In the genomic region with DNA sequence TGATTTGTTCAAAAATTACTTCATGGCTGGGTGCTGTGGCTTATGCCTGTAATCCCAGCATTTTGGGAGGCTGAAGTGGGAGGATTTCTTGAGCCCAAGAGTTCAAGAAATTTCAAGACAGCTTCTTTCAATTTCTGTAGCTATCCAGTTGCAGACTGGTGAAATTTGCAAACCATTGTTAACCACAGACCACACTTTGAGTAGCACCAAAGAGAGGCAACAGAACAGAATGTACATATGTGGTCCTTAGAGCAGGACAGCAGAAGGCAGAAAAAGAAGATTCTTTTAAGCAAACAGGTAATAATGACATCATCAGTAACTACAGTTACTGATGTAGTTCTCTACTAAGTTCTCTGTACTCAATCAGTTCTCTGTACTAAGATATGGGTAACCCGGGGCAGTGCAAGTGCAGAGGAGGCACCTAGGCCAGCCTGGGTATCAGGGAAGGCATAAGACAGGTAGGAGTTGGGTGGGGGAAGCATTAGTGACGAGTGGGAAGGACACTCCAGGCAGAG, we compare ENCODE assay signal across 29 cellular contexts. TPM values are rescaled to one million over a fixed set of nuclear protein-coding genes. Genes with fewer than 3 reads are reported as not detected.
DNase-seq lines count a peak whose midpoint lies in the region; ATAC-seq, FAIRE-seq and TF ChIP-seq lines count a peak whose summit lies in the region.
"Had no signal": no experiment of that assay in that cellular context is flagged by ENCODE, and none has a peak within 500 bp of the region (broad histone marks: within the 10 kb centered on the region; RNA-seq: fewer than 3 reads in every experiment).

No MANE protein-coding gene starts in this region.

- H3K9me3 ChIP-seq in HepG2 (ENCODE audit: low read length) (no peaks in the 10 kb centered on the region), right lobe of liver (no peaks in the 10 kb centered on the region), WERI-Rb-1 (ENCODE audit: severe bottlenecking) (no peaks in the 10 kb centered on the region)
- H3K9me3 ChIP-seq in CD4-positive, alpha-beta T cell (ENCODE audit: control insufficient read depth, low read length), result no peaks in the 10 kb centered on the region

- H3K36me3 ChIP-seq in HepG2 (replicated peaks in 1 of 2; ENCODE audit: control insufficient read depth in 1 of 2, insufficient read depth in 2 of 2, low read length in 2 of 2), result no peaks in the 10 kb centered on the region
- H3K36me3 ChIP-seq in right lobe of liver, result no peaks in the 10 kb centered on the region
- no peaks in the 10 kb centered on the region for H3K36me3 ChIP-seq in WERI-Rb-1

- no peaks in the 10 kb centered on the region for H3K79me2 ChIP-seq in HepG2 (ENCODE audit: insufficient read depth, low read length)

- H3K27me3 ChIP-seq in HepG2 (ENCODE audit: control insufficient read depth in 1 of 2, insufficient read depth in 2 of 2, low read length in 2 of 2), result peaks cover 1 to 20% of the 10 kb centered on the region in 2 experiments; a peak in 3 of 5 replicates
- no peaks in the 10 kb centered on the region for H3K27me3 ChIP-seq in right lobe of liver
- no peaks in the 10 kb centered on the region for H3K27me3 ChIP-seq in WERI-Rb-1 (ENCODE audit: insufficient read depth, low read depth, severe bottlenecking)
- H3K27me3 ChIP-seq in CD4-positive, alpha-beta T cell (ENCODE audit: control insufficient read depth, insufficient read depth, low read length), result peaks cover 2% of the 10 kb centered on the region

- no peak overlapping the region for H3K4me3 Mint-ChIP-seq in CD4-positive, alpha-beta T cell
- H3K4me3 Mint-ChIP-seq: CD8-positive, alpha-beta memory T cell; IgD-negative memory B cell had no signal

- ATAC-seq in HepG2 (no peak), right lobe of liver (no peak), HG03108 (IDR thresholded peaks at IDR 0.05; ENCODE audit: unreplicated experiment) (no peak)
- ATAC-seq in CD4-positive, alpha-beta T cell (ENCODE audit: poor library complexity), result no peak

- no peaks in the 10 kb centered on the region for H3K9me3 Mint-ChIP-seq in CD4-positive, alpha-beta T cell
- H3K9me3 Mint-ChIP-seq: CD8-positive, alpha-beta memory T cell; IgD-negative memory B cell had no signal

- H3K4me1 ChIP-seq in HepG2 (ENCODE audit: insufficient read depth, low read length), result peaks cover 4% of the 10 kb centered on the region; the same call in 1 of the 2 replicates
- H3K4me1 ChIP-seq in right lobe of liver, result no peaks in the 10 kb centered on the region

- no peak overlapping the region for H3K4me2 ChIP-seq in HepG2 (ENCODE audit: low read depth, low read length)
- H3K4me2 ChIP-seq: PC-9 had no signal

- H3K4me1 Mint-ChIP-seq in CD4-positive, alpha-beta T cell (ENCODE audit: low read depth), result no peaks in the 10 kb centered on the region
- H3K4me1 Mint-ChIP-seq: CD8-positive, alpha-beta memory T cell had no signal

- no peaks in the 10 kb centered on the region for H3K36me3 Mint-ChIP-seq in CD4-positive, alpha-beta T cell (ENCODE audit: low read depth)
- H3K36me3 Mint-ChIP-seq: CD8-positive, alpha-beta memory T cell had no signal

- no peak overlapping the region for H3K27ac Mint-ChIP-seq in CD4-positive, alpha-beta T cell
- H3K27ac Mint-ChIP-seq: CD8-positive, alpha-beta memory T cell had no signal

- no peak for TF ChIP-seq EP300 in HepG2 (IDR thresholded peaks at IDR 0.05; ENCODE audit: low read depth in 2 of 2, low read length in 2 of 2)
- no peak for TF ChIP-seq EP300 in HepG2 (CRISPR knock-in tag; IDR thresholded peaks at IDR 0.05; ENCODE audit: borderline replicate concordance)

- no TSS peak for BruUV-seq in HepG2 (replicated peaks; lab: Mats Ljungman, UMichigan)

- H3K9ac ChIP-seq in HepG2 (ENCODE audit: insufficient read depth, low read depth, low read length), result no peak overlapping the region

- no peaks in the 10 kb centered on the region for H4K20me1 ChIP-seq in HepG2 (ENCODE audit: insufficient read depth, low read length)

- no peak for TF ChIP-seq CTCF in HepG2 (CRISPR knock-in tag; IDR thresholded peaks at IDR 0.05)
- no peak for TF ChIP-seq CTCF in right lobe of liver (IDR thresholded peaks at IDR 0.05)
- no peak for TF ChIP-seq CTCF in WERI-Rb-1 (IDR thresholded peaks at IDR 0.05; ENCODE audit: low read depth, low read length)
- TF ChIP-seq CTCF in fibroblast of mammary gland (conservative IDR thresholded peaks at IDR 0.05; ENCODE audit: control insufficient read depth, insufficient read depth, low read depth, low read length), result no peak
- TF ChIP-seq CTCF in CD4-positive, alpha-beta T cell (IDR thresholded peaks at IDR 0.05), result no peak

- H3K27ac ChIP-seq in HepG2 (ENCODE audit: extremely low read length, insufficient read depth, low read length), result no peak overlapping the region
- no peak overlapping the region for H3K27ac ChIP-seq in right lobe of liver
- peak overlapping the region; percentile 27 for H3K27ac ChIP-seq in WERI-Rb-1
- no peak overlapping the region for H3K27ac ChIP-seq in CD4-positive, alpha-beta T cell (ENCODE audit: low read depth, low read length)
- H3K27ac ChIP-seq: PC-9, RWPE1, SK-N-MC had no signal

- H3K4me3 ChIP-seq in HepG2 (replicated peaks in 1 of 3; ENCODE audit: insufficient read depth in 1 of 3, low read depth in 2 of 3, low read length in 3 of 3) (no peak overlapping the region), right lobe of liver (no peak overlapping the region), WERI-Rb-1 (ENCODE audit: low read depth, low read length) (no peak overlapping the region), fibroblast of mammary gland (ENCODE audit: control insufficient read depth, low read depth, low read length) (no peak overlapping the region)
- H3K4me3 ChIP-seq: PC-9, SK-N-MC had no signal

- 0% methylated on average over 2 of the region's 2 CpGs for WGBS in HepG2 (ENCODE audit: low lambda C conversion rate)
- WGBS in right lobe of liver (ENCODE audit: insufficient coverage, low coverage, low lambda C conversion rate, missing lambda C conversion rate), result 64% methylated on average over 2 of the region's 2 CpGs

- CTCF ChIA-PET in HepG2 (lab: Yijun Ruan, JAX; ENCODE audit: low intra/inter-chr PET ratio, low total read pairs), result no interaction called here
- CTCF ChIA-PET in CD4-positive, alpha-beta T cell (lab: Charles Lee), result no interaction called here

- H2AFZ ChIP-seq in HepG2 (ENCODE audit: low read length), result no peak overlapping the region
- H2AFZ ChIP-seq: PC-9 had no signal

- no peak for TF ChIP-seq RAD21 in HepG2 (CRISPR knock-in tag; IDR thresholded peaks at IDR 0.05)

- in situ Hi-C loops in HepG2 (cut with HindIII; ENCODE audit: extremely low pct_ligation_motif_present, low pct_unique_long_range_greater_than_20kb), result no loop called here

- peaks cover 3% of the 10 kb centered on the region for H3K27me3 Mint-ChIP-seq in CD4-positive, alpha-beta T cell

- TF ChIP-seq POLR2A in HepG2 (IDR thresholded peaks at IDR 0.05; ENCODE audit: insufficient read depth in 1 of 2, low read depth in 2 of 2, low read length in 2 of 2) (no peak), right lobe of liver (IDR thresholded peaks at IDR 0.05) (no peak)

- POLR2A ChIA-PET in HepG2 (lab: Yijun Ruan, JAX), result no interaction called here
- POLR2A ChIA-PET in CD4-positive, alpha-beta T cell (lab: Charles Lee), result no interaction called here

- intact Hi-C loops in HepG2 (cut with micrococcal nuclease; ENCODE audit: unreplicated experiment), result no loop called here
- intact Hi-C loops in right lobe of liver (cut with DNase I), result no loop called here
- intact Hi-C loops in CD4-positive, alpha-beta T cell (cut with DNase I, micrococcal nuclease), result no loop called here

- DNase-seq in HepG2 (ENCODE audit: low spot score), result no peak
- DNase-seq in right lobe of liver, result no peak
- no peak for DNase-seq in WERI-Rb-1
- peak; percentile 5 for DNase-seq in fibroblast of mammary gland (ENCODE audit: low read depth)
- DNase-seq in CD4-positive, alpha-beta T cell, result no peak
- no peak for DNase-seq in KG1 (lab: John Stamatoyannopoulos, UW)
- DNase-seq: 8988T; AML-193; C1 segment of cervical spinal cord; Calu3; CD8-positive, alpha-beta memory T cell; DMS153; Kasumi-1; MM.1S; NCI-H1092; NCI-H1436; NCI-H187 treated with DMSO at 0.1 percent for 48 hours; NCI-H2107; NCI-H446 treated with DMSO at 0.1 percent for 48 hours; NCI-H526 treated with DMSO at 0.1 percent for 48 hours; PC-9; SHP77 treated with DMSO at 0.1 percent for 48 hours; SW 1271 had no signal

- FAIRE-seq in HepG2 (lab: Jason Lieb, UNC), result no peak

RNA-seq across cellular contexts. Expression of a gene that starts 5.5 kb away (rescaled TPM):
- total RNA-seq in HepG2 (2016; rRNA removed; fragmentation: Illumina TruSeq; extraction: Trizol) (not detected in 2 replicates), right lobe of liver (not detected)
- total RNA-seq in HepG2 (2016; cell fraction: cytosol; rRNA removed; fragmentation: Illumina TruSeq; extraction: Trizol; ENCODE audit: low read depth), result not detected in 2 replicates
- total RNA-seq in HepG2 (2016; cell fraction: insoluble cytoplasmic fraction; rRNA removed; fragmentation: Illumina TruSeq; extraction: Trizol), result not detected in 2 replicates
- not detected in 2 replicates for total RNA-seq in HepG2 (2016; cell fraction: membrane; rRNA removed; fragmentation: Illumina TruSeq; extraction: Trizol)
- total RNA-seq in HepG2 (2016; cell fraction: nucleus; rRNA removed; fragmentation: Illumina TruSeq; extraction: Trizol), result not detected in 2 replicates
- polyA plus RNA-seq in HepG2 (2011; rRNA removed), result not detected in 2 replicates
- polyA plus RNA-seq in HepG2 (2011; cell fraction: cytosol; rRNA removed), result not detected in 2 replicates
- not detected in 2 replicates for polyA plus RNA-seq in HepG2 (2011; cell fraction: nucleus; rRNA removed)
- not detected in 2 replicates for polyA plus RNA-seq in HepG2 (2012)
- polyA plus RNA-seq in HepG2 (2016; cell fraction: cytosol; fragmentation: Illumina TruSeq; extraction: Trizol; ENCODE audit: low read depth), result not detected in 2 replicates
- polyA plus RNA-seq in HepG2 (2016; cell fraction: insoluble cytoplasmic fraction; fragmentation: Illumina TruSeq; extraction: Trizol; ENCODE audit: low read depth), result not detected in 2 replicates
- polyA plus RNA-seq in HepG2 (2016; cell fraction: membrane; fragmentation: Illumina TruSeq; extraction: Trizol; ENCODE audit: low read depth), result not detected in 2 replicates
- polyA plus RNA-seq in HepG2 (2016; cell fraction: nucleus; fragmentation: Illumina TruSeq; extraction: Trizol; ENCODE audit: insufficient read depth, low read depth), result not detected in 2 replicates
- polyA minus RNA-seq in HepG2 (2011; rRNA and poly(A)+ RNA removed; ENCODE audit: low replicate concordance), result 0.96 TPM in 1 of 2 replicates, not detected in the other
- polyA minus RNA-seq in HepG2 (2011; cell fraction: cytosol; rRNA and poly(A)+ RNA removed), result not detected in 2 replicates
- not detected in 2 replicates for polyA minus RNA-seq in HepG2 (2011; cell fraction: nucleus; rRNA and poly(A)+ RNA removed)
- total RNA-seq in CD4-positive, alpha-beta T cell, result not detected
- total RNA-seq: Calu3; CD8-positive, alpha-beta memory T cell; G401; H4; PC-9 had no signal
- polyA plus RNA-seq: CD8-positive, alpha-beta memory T cell; IgD-negative memory B cell had no signal

RNA-seq across cellular contexts. Expression of a gene that starts 28.3 kb away (rescaled TPM):
- total RNA-seq in HepG2 (2016; rRNA removed; fragmentation: Illumina TruSeq; extraction: Trizol) (not detected in 2 replicates), right lobe of liver (not detected)
- total RNA-seq in HepG2 (2016; cell fraction: cytosol; rRNA removed; fragmentation: Illumina TruSeq; extraction: Trizol; ENCODE audit: low read depth), result not detected in 2 replicates
- not detected in 2 replicates for total RNA-seq in HepG2 (2016; cell fraction: insoluble cytoplasmic fraction; rRNA removed; fragmentation: Illumina TruSeq; extraction: Trizol)
- not detected in 2 replicates for total RNA-seq in HepG2 (2016; cell fraction: membrane; rRNA removed; fragmentation: Illumina TruSeq; extraction: Trizol)
- total RNA-seq in HepG2 (2016; cell fraction: nucleus; rRNA removed; fragmentation: Illumina TruSeq; extraction: Trizol), result not detected in 2 replicates
- polyA plus RNA-seq in HepG2 (2011; rRNA removed), result not detected in 2 replicates
- polyA plus RNA-seq in HepG2 (2011; cell fraction: cytosol; rRNA removed), result not detected in 2 replicates
- polyA plus RNA-seq in HepG2 (2011; cell fraction: nucleus; rRNA removed), result not detected in 2 replicates
- not detected in 2 replicates for polyA plus RNA-seq in HepG2 (2012)
- not detected in 2 replicates for polyA plus RNA-seq in HepG2 (2016; cell fraction: cytosol; fragmentation: Illumina TruSeq; extraction: Trizol; ENCODE audit: low read depth)
- polyA plus RNA-seq in HepG2 (2016; cell fraction: insoluble cytoplasmic fraction; fragmentation: Illumina TruSeq; extraction: Trizol; ENCODE audit: low read depth), result not detected in 2 replicates
- polyA plus RNA-seq in HepG2 (2016; cell fraction: membrane; fragmentation: Illumina TruSeq; extraction: Trizol; ENCODE audit: low read depth), result not detected in 2 replicates
- polyA plus RNA-seq in HepG2 (2016; cell fraction: nucleus; fragmentation: Illumina TruSeq; extraction: Trizol; ENCODE audit: insufficient read depth, low read depth), result not detected in 2 replicates
- 0.19 TPM in 1 of 2 replicates, not detected in the other for polyA minus RNA-seq in HepG2 (2011; rRNA and poly(A)+ RNA removed; ENCODE audit: low replicate concordance)
- not detected in 2 replicates for polyA minus RNA-seq in HepG2 (2011; cell fraction: cytosol; rRNA and poly(A)+ RNA removed)
- not detected in 2 replicates for polyA minus RNA-seq in HepG2 (2011; cell fraction: nucleus; rRNA and poly(A)+ RNA removed)
- total RNA-seq in CD4-positive, alpha-beta T cell, result not detected
- total RNA-seq: Calu3; CD8-positive, alpha-beta memory T cell; G401; H4; PC-9 had no signal
- polyA plus RNA-seq: CD8-positive, alpha-beta memory T cell; IgD-negative memory B cell had no signal
